ENCODE assay signal across 17 cellular contexts in genomic region chr17:216625-217024, GRCh38. TPM values are rescaled to one million over a fixed set of nuclear protein-coding genes. Genes with fewer than 3 reads are reported as not detected.
"Had no signal": no experiment of that assay in that cellular context is flagged by ENCODE, and none has a peak within 500 bp of the region (broad histone marks: within the 10 kb centered on the region; RNA-seq: fewer than 3 reads in every experiment).

No MANE protein-coding gene starts in this region.

- FAIRE-seq: bronchial epithelial cell, keratinocyte had no signal

- H3K4me1 Mint-ChIP-seq: activated naive CD8-positive, alpha-beta T cell treated with anti-CD3 and anti-CD28 coated beads, Interleukin-2, amount 50 U/mL, for 24 hours; activated T-helper 17 cell treated with anti-CD3 and anti-CD28 coated beads, Interleukin-2, amount 50 U/mL, for 72 hours; natural killer cell had no signal

- H3K9me3 Mint-ChIP-seq: activated naive CD4-positive, alpha-beta T cell treated with anti-CD3 and anti-CD28 coated beads for 36 hours; activated naive CD8-positive, alpha-beta T cell treated with anti-CD3 and anti-CD28 coated beads, Interleukin-2, amount 50 U/mL, for 24 hours; activated T-helper 17 cell treated with anti-CD3 and anti-CD28 coated beads, Interleukin-2, amount 50 U/mL, for 72 hours; natural killer cell had no signal

- H2AFZ ChIP-seq: hepatocyte had no signal

- H3K36me3 ChIP-seq: ascending aorta had no signal

- H3K27ac ChIP-seq: ascending aorta, esophagus muscularis mucosa, hepatocyte, left lung had no signal

- DNase-seq: activated CD4-positive, alpha-beta T cell treated with anti-CD3 and anti-CD28 coated beads, Interleukin-2, amount 50 U/mL, for 1 hour; activated naive CD4-positive, alpha-beta T cell treated with anti-CD3 and anti-CD28 coated beads for 36 hours; activated naive CD8-positive, alpha-beta T cell treated with anti-CD3 and anti-CD28 coated beads, Interleukin-2, amount 50 U/mL, for 24 hours; left lung; mammary epithelial cell; natural killer cell; stimulated activated CD4-positive, alpha-beta T cell treated with anti-CD3 and anti-CD28 coated beads, Interleukin-12 subunit alpha, Interleukin-12 subunit beta, amount 100 ng/mL, for 4 hours; stimulated activated CD4-positive, alpha-beta T cell treated with anti-CD3 and anti-CD28 coated beads, Interleukin-2, amount 100 ng/mL, for 24 hours had no signal

- H3K27ac Mint-ChIP-seq: activated naive CD4-positive, alpha-beta T cell treated with anti-CD3 and anti-CD28 coated beads for 36 hours; activated naive CD8-positive, alpha-beta T cell treated with anti-CD3 and anti-CD28 coated beads, Interleukin-2, amount 50 U/mL, for 24 hours; activated T-helper 17 cell treated with anti-CD3 and anti-CD28 coated beads, Interleukin-2, amount 50 U/mL, for 72 hours; natural killer cell; progenitor cell of endocrine pancreas had no signal

- H3K9me3 ChIP-seq: ascending aorta, esophagus muscularis mucosa, left lung had no signal

- H3K4me3 ChIP-seq: ascending aorta, esophagus muscularis mucosa, hepatocyte, left lung had no signal

- H3K27me3 Mint-ChIP-seq: activated naive CD8-positive, alpha-beta T cell treated with anti-CD3 and anti-CD28 coated beads, Interleukin-2, amount 50 U/mL, for 24 hours; progenitor cell of endocrine pancreas had no signal

- ATAC-seq: activated CD4-positive, CD25-positive, alpha-beta regulatory T cell treated with anti-CD3 and anti-CD28 coated beads, Interleukin-2, amount 50 U/mL, for 24 hours; activated naive CD8-positive, alpha-beta T cell treated with anti-CD3 and anti-CD28 coated beads, Interleukin-2, amount 50 U/mL, for 24 hours; activated T-helper 17 cell treated with anti-CD3 and anti-CD28 coated beads, Interleukin-2, amount 50 U/mL, for 72 hours; left lung; natural killer cell; sciatic nerve had no signal

- H3K27me3 ChIP-seq: ascending aorta, esophagus muscularis mucosa, hepatocyte, left lung had no signal

- H3K4me3 Mint-ChIP-seq: activated naive CD4-positive, alpha-beta T cell treated with anti-CD3 and anti-CD28 coated beads for 36 hours; activated naive CD8-positive, alpha-beta T cell treated with anti-CD3 and anti-CD28 coated beads, Interleukin-2, amount 50 U/mL, for 24 hours; activated T-helper 17 cell treated with anti-CD3 and anti-CD28 coated beads, Interleukin-2, amount 50 U/mL, for 72 hours; natural killer cell had no signal

- H3K79me2 ChIP-seq: hepatocyte had no signal

- H3K4me1 ChIP-seq: ascending aorta had no signal

- H3K4me2 ChIP-seq: hepatocyte had no signal

RNA-seq across cellular contexts. Expression of gene DOC2B, which starts 35.2 kb away (rescaled TPM):
- polyA plus RNA-seq: keratinocyte, mammary epithelial cell had no signal
